In genomic region chr5:9716838-9717281, GRCh38 we compare ENCODE assay signal across 9 cellular contexts.
A peak's percentile ranks its signal among the peaks of the same experiment; 100 is the strongest.
DNase-seq lines count a peak whose midpoint lies in the region; ATAC-seq and TF ChIP-seq lines count a peak whose summit lies in the region.
"Had no signal": no experiment of that assay in that cellular context is flagged by ENCODE, and none has a peak within 500 bp of the region (broad histone marks: within the 10 kb centered on the region; RNA-seq: fewer than 3 reads in every experiment).

No MANE protein-coding gene starts in this region.

- H3K79me2 ChIP-seq in PC-9 (ENCODE audit: low read depth) = no peaks in the 10 kb centered on the region

- H3K9me3 Mint-ChIP-seq in natural killer cell = peaks cover 15 to 18% of the 10 kb centered on the region in 2 donors

- H3K9me3 ChIP-seq in PC-9 (ENCODE audit: insufficient read depth, low read depth) (no peaks in the 10 kb centered on the region), mesodermal cell (ENCODE audit: control insufficient read depth, low read length) (no peaks in the 10 kb centered on the region)

- H3K4me2 ChIP-seq in PC-9 = peak overlapping the region; percentile 4; the same call in 1 of the 2 replicates

- CTCF ChIA-PET in PC-9 (lab: Charles Lee) = no interaction called here

- TF ChIP-seq CTCF in PC-9 (conservative IDR thresholded peaks at IDR 0.05) (no peak), natural killer cell (IDR thresholded peaks at IDR 0.05) (no peak)

- no peaks in the 10 kb centered on the region; the same call in 1 of the 2 replicates for H3K9me2 ChIP-seq in PC-9 (ENCODE audit: insufficient read depth)

- intact Hi-C loops in PC-9 (cut with micrococcal nuclease; ENCODE audit: unreplicated experiment) = no loop called here
- intact Hi-C loops in natural killer cell (cut with micrococcal nuclease) = no loop called here

- no peaks in the 10 kb centered on the region for H3K36me3 Mint-ChIP-seq in natural killer cell

- BruUV-seq in PC-9 (replicated peaks; lab: Mats Ljungman, UMichigan) = no TSS peak

- no peaks in the 10 kb centered on the region for H3K27me3 Mint-ChIP-seq in natural killer cell (ENCODE audit: low read depth in 2 of 2)

- H3K4me1 ChIP-seq in PC-9 (replicated peaks; ENCODE audit: insufficient read depth) (peaks cover 14% of the 10 kb centered on the region), mesodermal cell (ENCODE audit: control insufficient read depth, insufficient read depth, low read length, poor library complexity, severe bottlenecking) (peaks cover 38% of the 10 kb centered on the region)

- H3K4me1 Mint-ChIP-seq in natural killer cell = no peaks in the 10 kb centered on the region

- H4K20me1 ChIP-seq in PC-9 (ENCODE audit: insufficient read depth) = no peaks in the 10 kb centered on the region

- H3K4me3 ChIP-seq in PC-9 = no peak overlapping the region
- H3K4me3 ChIP-seq in mesodermal cell (ENCODE audit: extremely low read depth, insufficient read depth, low read length, poor library complexity, severe bottlenecking) = no peak overlapping the region

- DNase-seq in PC-9 (peak in 1 of 2 experiments; percentile 40), natural killer cell (no peak), midbrain (lab: John Stamatoyannopoulos, UW) (no peak)
- DNase-seq: dermis blood vessel endothelial cell had no signal

- peak overlapping the region; percentile 18; the same call in 1 of the 2 replicates for H2AFZ ChIP-seq in PC-9

- no peaks in the 10 kb centered on the region for H3K36me3 ChIP-seq in PC-9 (ENCODE audit: low read depth)
- H3K36me3 ChIP-seq in mesodermal cell (ENCODE audit: control insufficient read depth, insufficient read depth, low read length) = no peaks in the 10 kb centered on the region

- no peak overlapping the region for H3K4me3 Mint-ChIP-seq in natural killer cell

- H3K27me3 ChIP-seq in PC-9 (ENCODE audit: insufficient read depth, low read depth) = no peaks in the 10 kb centered on the region

- no peak overlapping the region for H3K27ac ChIP-seq in PC-9
- H3K27ac ChIP-seq in mesodermal cell (ENCODE audit: low read depth, low read length, severe bottlenecking) = peak overlapping the region; percentile 88

- ATAC-seq in GM18870 (IDR thresholded peaks at IDR 0.05; ENCODE audit: unreplicated experiment) = peak; percentile 92
- peak; percentile 74 for ATAC-seq in HG02852 (IDR thresholded peaks at IDR 0.05; ENCODE audit: unreplicated experiment)
- ATAC-seq in natural killer cell = no peak
- no peak for ATAC-seq in GM19452 (IDR thresholded peaks at IDR 0.05; ENCODE audit: unreplicated experiment)
- no peak for ATAC-seq in HG03571 (IDR thresholded peaks at IDR 0.05; ENCODE audit: unreplicated experiment)

- WGBS in mesodermal cell (ENCODE audit: insufficient coverage in 2 of 2), 2 experiments = 60 to 70% methylated on average over 1 to 2 of the region's 5 CpGs

- POLR2A ChIA-PET in PC-9 (lab: Charles Lee; ENCODE audit: unreplicated experiment) = no interaction called here

- no peak overlapping the region for H3K27ac Mint-ChIP-seq in natural killer cell

- peaks cover 13% of the 10 kb centered on the region; the same call in 1 of the 2 replicates for H3F3A ChIP-seq in PC-9 (ENCODE audit: insufficient read depth, low read depth)

Comparison
In these comparisons a context has a peak if more than half of its experiments do, and no peak if none do; other contexts are left out.
1. ATAC-seq: peak in GM18870 (single experiment) and HG02852 (single experiment); none in natural killer cell (0 of 3), GM19452 (single experiment) and HG03571 (single experiment).